13 cellular contexts compared by ENCODE assay signal in the genomic region with DNA sequence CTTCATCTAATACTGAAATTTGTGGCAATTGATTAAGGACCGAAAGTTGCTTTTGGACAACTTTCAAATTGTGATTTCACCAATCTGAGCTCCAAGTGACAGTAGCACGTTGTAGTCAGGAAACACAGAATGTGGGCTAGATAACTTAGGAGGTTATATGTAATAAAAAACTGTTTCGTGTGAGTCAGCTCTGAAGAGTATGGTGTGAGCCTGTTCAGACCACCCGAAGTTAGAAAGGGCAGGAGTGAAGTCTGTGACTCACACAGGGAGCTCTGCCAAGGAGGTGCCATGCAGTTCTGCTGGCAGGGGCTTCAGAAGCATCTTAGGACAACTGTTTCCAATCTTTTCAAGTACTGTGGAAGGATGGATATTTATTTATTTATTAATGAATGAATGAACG. TPM values are rescaled to one million over a fixed set of nuclear protein-coding genes. Genes with fewer than 3 reads are reported as not detected.
DNase-seq lines count a peak whose midpoint lies in the region; ATAC-seq and TF ChIP-seq lines count a peak whose summit lies in the region.
"Had no signal": no experiment of that assay in that cellular context is flagged by ENCODE, and none has a peak within 500 bp of the region (broad histone marks: within the 10 kb centered on the region; RNA-seq: fewer than 3 reads in every experiment).

No MANE protein-coding gene starts in this region.

- H3K36me3 Mint-ChIP-seq in brain: no peaks in the 10 kb centered on the region
- H3K36me3 Mint-ChIP-seq: natural killer cell had no signal

- no peaks in the 10 kb centered on the region for H3K27me3 ChIP-seq in AG04450 (ENCODE audit: control insufficient read depth, insufficient read depth, low read length)
- H3K27me3 ChIP-seq: tibial nerve had no signal

- no peak for ATAC-seq in HG03521 (IDR thresholded peaks at IDR 0.05; ENCODE audit: unreplicated experiment)
- ATAC-seq: natural killer cell had no signal

- POLR2A ChIA-PET in AG04450 (lab: Yijun Ruan, JAX): no interaction called here

- H3K4me3 Mint-ChIP-seq in brain: peak overlapping the region in 2 of 5 experiments; percentile 21 to 54
- H3K4me3 Mint-ChIP-seq: natural killer cell had no signal

- no peak overlapping the region for H3K27ac ChIP-seq in AG04450 (ENCODE audit: low read depth, low read length)
- H3K27ac ChIP-seq: PC-9, tibial nerve had no signal

- peaks cover 10% of the 10 kb centered on the region for H3K4me1 Mint-ChIP-seq in brain

- peaks cover 6% of the 10 kb centered on the region for H3K27me3 Mint-ChIP-seq in brain

- peak; percentile 20 for DNase-seq in AG04450 (ENCODE audit: low read depth, low spot score)
- peak; percentile 46 for DNase-seq in HS-27A (ENCODE audit: low read depth)
- DNase-seq in kidney tubule cell (ENCODE audit: low spot score): peak; percentile 76
- no peak for DNase-seq in effector CD8-positive, alpha-beta T cell (lab: John Stamatoyannopoulos, UW)
- no peak for DNase-seq in NCI-H1092 treated with DMSO at 0.1 percent for 48 hours (lab: John Stamatoyannopoulos, UW)
- no peak for DNase-seq in activated T-cell treated with anti-CD3 and anti-CD28 coated beads, Interleukin-2, amount 50 U/mL, for 48 hours
- DNase-seq: activated CD4-positive, alpha-beta T cell treated with anti-CD3 and anti-CD28 coated beads for 1 hour; natural killer cell; NCI-H1105 treated with DMSO at 0.1 percent for 48 hours; PC-9 had no signal

- TF ChIP-seq CTCF in AG04450 (IDR thresholded peaks at IDR 0.05; ENCODE audit: low read depth, low read length) (no peak), brain (conservative IDR thresholded peaks at IDR 0.05) (no peak)

- CTCF ChIA-PET in AG04450 (lab: Charles Lee): interaction anchor here (2.0 kb wide), 1 partner anchor 15 kb away, joined by 6 read pairs; no protein-coding TSS in a partner anchor

- peak overlapping the region in 3 of 5 experiments; percentile 73 to 90 (median 88) for H3K27ac Mint-ChIP-seq in brain
- H3K27ac Mint-ChIP-seq: natural killer cell had no signal

- H3K4me3 ChIP-seq in AG04450 (ENCODE audit: low read depth, low read length): no peak overlapping the region
- H3K4me3 ChIP-seq: PC-9, tibial nerve had no signal

- no peaks in the 10 kb centered on the region for H3K9me3 Mint-ChIP-seq in brain
- H3K9me3 Mint-ChIP-seq: natural killer cell had no signal

- H3K9me3 ChIP-seq in AG04450 (ENCODE audit: control insufficient read depth, insufficient read depth, low read length): no peaks in the 10 kb centered on the region
- H3K9me3 ChIP-seq: tibial nerve had no signal

RNA-seq across cellular contexts. Expression of gene ZBTB34, which starts 16.4 kb away (rescaled TPM):
- polyA plus RNA-seq in AG04450 (2011; rRNA removed) (8.0 and 9.4 TPM in 2 replicates), brain (ENCODE audit: insufficient read depth, low read depth, low replicate concordance) (2.6 TPM)
- polyA minus RNA-seq in AG04450 (2011; rRNA and poly(A)+ RNA removed): 14.4 and 16.2 TPM in 2 replicates

RNA-seq across cellular contexts. Expression of gene ZBTB43, which starts 39.2 kb away (rescaled TPM):
- polyA plus RNA-seq in AG04450 (2011; rRNA removed) (11.7 and 12.3 TPM in 2 replicates), brain (ENCODE audit: insufficient read depth, low read depth, low replicate concordance) (6.8 TPM)
- 10.2 and 11.5 TPM in 2 replicates for polyA minus RNA-seq in AG04450 (2011; rRNA and poly(A)+ RNA removed)

Comparison
In these comparisons a context has a peak if more than half of its experiments do, and no peak if none do; other contexts are left out.
1. DNase-seq: peak in AG04450 (single experiment), HS-27A (single experiment) and kidney tubule cell (single experiment); none in effector CD8-positive, alpha-beta T cell (single experiment), NCI-H1092 treated with DMSO at 0.1 percent for 48 hours (single experiment) and activated T-cell treated with anti-CD3 and anti-CD28 coated beads, Interleukin-2, amount 50 U/mL, for 48 hours (0 of 2).